Comparison of ENCODE assay signal across 1 cellular context in genomic region chr20:21512634-21513180, GRCh38.
TF ChIP-seq lines count a peak whose summit lies in the region.

No MANE protein-coding gene starts in this region.

TF ChIP-seq in GM12878, 131 proteins besides CTCF, POLR2A, EP300 and RAD21 (continued from another document):
- TF ChIP-seq ATF3 (IDR thresholded peaks at IDR 0.05; ENCODE audit: borderline replicate concordance, extremely low read depth, low read depth, low read length) = no peak
- TF ChIP-seq PKNOX1 (IDR thresholded peaks at IDR 0.05) = no peak
- no peak for TF ChIP-seq DPF2 (IDR thresholded peaks at IDR 0.05)
- TF ChIP-seq GABPA (IDR thresholded peaks at IDR 0.05; ENCODE audit: low read depth) = no peak
- no peak for TF ChIP-seq MEF2A (IDR thresholded peaks at IDR 0.05; ENCODE audit: insufficient read depth, low read depth, low read length)
- no peak for TF ChIP-seq CHD4 (IDR thresholded peaks at IDR 0.05)
- TF ChIP-seq HSF1 (IDR thresholded peaks at IDR 0.05; ENCODE audit: low read depth, low read length) = no peak
- no peak for TF ChIP-seq LARP7 (IDR thresholded peaks at IDR 0.05)
- no peak for TF ChIP-seq RB1 (IDR thresholded peaks at IDR 0.05; ENCODE audit: borderline replicate concordance)
- no peak for TF ChIP-seq BHLHE40 (IDR thresholded peaks at IDR 0.05; ENCODE audit: borderline replicate concordance in 1 of 2, low read depth in 2 of 2, low read length in 1 of 2)
- no peak for TF ChIP-seq TCF12 (IDR thresholded peaks at IDR 0.05; ENCODE audit: low read depth, low read length)
- no peak for TF ChIP-seq MYC (IDR thresholded peaks at IDR 0.05; ENCODE audit: insufficient read depth, insufficient read length, insufficient replicate concordance, low read length, severe bottlenecking)
- no peak for TF ChIP-seq FOS (IDR thresholded peaks at IDR 0.05; ENCODE audit: borderline replicate concordance, extremely low read depth, insufficient read length)
- TF ChIP-seq REST (IDR thresholded peaks at IDR 0.05; ENCODE audit: low read depth, low read length) = no peak
TF ChIP-seq in GM12878: peak in this region for 0.
